9 cellular contexts compared by ENCODE assay signal in the genomic region with DNA sequence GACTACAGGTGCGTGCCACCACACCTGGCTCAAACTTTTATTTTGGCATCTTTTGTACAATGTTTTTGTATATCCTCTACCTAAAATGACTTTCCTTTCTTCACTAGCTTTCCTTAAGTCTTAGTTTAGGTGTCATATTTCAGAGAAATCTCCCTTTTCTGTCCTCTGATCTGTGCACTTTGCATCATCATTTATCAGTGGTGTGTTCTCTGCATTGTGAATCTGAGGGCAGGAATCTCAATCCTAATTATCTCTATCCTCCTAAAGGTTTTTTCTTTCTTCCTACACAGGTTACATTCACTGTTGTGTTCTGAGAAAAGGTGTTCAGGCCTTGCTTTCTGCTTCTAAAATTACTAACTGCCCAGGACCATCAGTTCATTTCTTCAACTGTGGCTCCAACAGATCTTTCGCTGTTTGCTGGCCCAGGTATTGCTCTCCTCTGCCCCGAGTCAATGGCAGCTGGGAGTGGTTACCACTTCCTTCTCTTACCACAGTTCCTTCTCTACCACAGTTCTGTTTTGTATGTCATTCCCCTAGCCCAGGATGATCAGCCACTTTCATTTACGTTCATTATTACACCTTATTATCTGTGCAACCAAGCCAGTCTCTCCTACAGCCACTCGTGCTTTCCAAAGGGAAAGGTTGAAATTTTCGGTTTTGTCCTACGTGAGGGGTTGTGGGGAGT. TPM values are rescaled to one million over a fixed set of nuclear protein-coding genes. Genes with fewer than 3 reads are reported as not detected.
DNase-seq lines count a peak whose midpoint lies in the region; ATAC-seq and TF ChIP-seq lines count a peak whose summit lies in the region.
"Had no signal": no experiment of that assay in that cellular context is flagged by ENCODE, and none has a peak within 500 bp of the region (broad histone marks: within the 10 kb centered on the region; RNA-seq: fewer than 3 reads in every experiment).

No MANE protein-coding gene starts in this region.

- H3K36me3 ChIP-seq in lower lobe of right lung: no peaks in the 10 kb centered on the region
- H3K36me3 ChIP-seq: thoracic aorta had no signal

- peaks cover 7% of the 10 kb centered on the region for H3K36me3 Mint-ChIP-seq in WTC11

- peak overlapping the region; percentile 76; the same call in 1 of the 2 replicates for H3K27ac Mint-ChIP-seq in WTC11

- peak; percentile 46 for DNase-seq in activated gamma-delta T cell treated with Interleukin-2 at 50 U/mL for 16 hours
- no peak for DNase-seq in activated gamma-delta T cell (lab: John Stamatoyannopoulos, UW)
- no peak for DNase-seq in WTC11 (ENCODE audit: low spot score)
- DNase-seq in lower lobe of right lung: no peak
- DNase-seq in occipital lobe (lab: John Stamatoyannopoulos, UW): no peak
- DNase-seq in NCI-H1694 (lab: John Stamatoyannopoulos, UW): no peak
- DNase-seq in midbrain (lab: John Stamatoyannopoulos, UW): no peak

- peaks cover 4% of the 10 kb centered on the region; the same call in 1 of the 2 replicates for H3K9me3 Mint-ChIP-seq in WTC11

- H3K27ac ChIP-seq in lower lobe of right lung: no peak overlapping the region
- H3K27ac ChIP-seq: thoracic aorta had no signal

- intact Hi-C loops in lower lobe of right lung (cut with DNase I): no loop called here

- no peak overlapping the region for H3K4me3 ChIP-seq in lower lobe of right lung
- H3K4me3 ChIP-seq: thoracic aorta had no signal

- H3K27me3 ChIP-seq in lower lobe of right lung (ENCODE audit: low read depth): no peaks in the 10 kb centered on the region

- CTCF ChIA-PET in WTC11 (lab: Charles Lee): no interaction called here

- POLR2A ChIA-PET in WTC11 (lab: Charles Lee): no interaction called here

- ATAC-seq in HG03159 (IDR thresholded peaks at IDR 0.05; ENCODE audit: unreplicated experiment) (peak; percentile 95), WTC11 (no peak), lower lobe of right lung (peak; percentile 72 to 76)

- no peaks in the 10 kb centered on the region for H3K9me3 ChIP-seq in lower lobe of right lung
- H3K9me3 ChIP-seq: thoracic aorta had no signal

- peaks cover 66% of the 10 kb centered on the region for H3K4me1 ChIP-seq in lower lobe of right lung

- H3K27me3 Mint-ChIP-seq in WTC11 (ENCODE audit: low read depth): no peaks in the 10 kb centered on the region

- peaks cover 54% of the 10 kb centered on the region for H3K4me1 Mint-ChIP-seq in WTC11

- no peak overlapping the region for H3K4me3 Mint-ChIP-seq in WTC11

- TF ChIP-seq CTCF in WTC11 (IDR thresholded peaks at IDR 0.05) (no peak), lower lobe of right lung (IDR thresholded peaks at IDR 0.05) (no peak)

TF ChIP-seq in WTC11, 78 proteins besides CTCF, POLR2A, EP300 and RAD21:
- TF ChIP-seq FOXP1 (CRISPR knock-in tag; IDR thresholded peaks at IDR 0.05; ENCODE audit: borderline replicate concordance) (no peak), ZNF138 (CRISPR knock-in tag; conservative IDR thresholded peaks at IDR 0.05) (no peak), NR2C2 (CRISPR knock-in tag; IDR thresholded peaks at IDR 0.05) (no peak), IRF2 (CRISPR knock-in tag; IDR thresholded peaks at IDR 0.05; ENCODE audit: borderline replicate concordance, low read depth) (no peak), USF1 (CRISPR knock-in tag; IDR thresholded peaks at IDR 0.05) (no peak), JUN (CRISPR knock-in tag; IDR thresholded peaks at IDR 0.05) (no peak), TP53 (CRISPR knock-in tag; IDR thresholded peaks at IDR 0.05) (no peak), NFE2L1 (CRISPR knock-in tag; IDR thresholded peaks at IDR 0.05) (no peak), ZSCAN18 (CRISPR knock-in tag; IDR thresholded peaks at IDR 0.05) (no peak), GRHL2 (CRISPR knock-in tag; IDR thresholded peaks at IDR 0.05; ENCODE audit: insufficient replicate concordance, severe bottlenecking) (no peak)
- TF ChIP-seq, protein P1, sequence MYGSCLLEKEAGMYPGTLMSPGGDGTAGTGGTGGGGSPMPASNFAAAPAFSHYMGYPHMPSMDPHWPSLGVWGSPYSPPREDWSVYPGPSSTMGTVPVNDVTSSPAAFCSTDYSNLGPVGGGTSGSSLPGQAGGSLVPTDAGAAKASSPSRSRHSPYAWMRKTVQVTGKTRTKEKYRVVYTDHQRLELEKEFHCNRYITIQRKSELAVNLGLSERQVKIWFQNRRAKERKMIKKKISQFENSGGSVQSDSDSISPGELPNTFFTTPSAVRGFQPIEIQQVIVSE (CRISPR knock-in tag; IDR thresholded peaks at IDR 0.05; ENCODE audit: borderline replicate concordance): no peak
- TF ChIP-seq, protein P2, sequence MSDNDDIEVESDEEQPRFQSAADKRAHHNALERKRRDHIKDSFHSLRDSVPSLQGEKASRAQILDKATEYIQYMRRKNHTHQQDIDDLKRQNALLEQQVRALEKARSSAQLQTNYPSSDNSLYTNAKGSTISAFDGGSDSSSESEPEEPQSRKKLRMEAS (CRISPR knock-in tag; IDR thresholded peaks at IDR 0.05): no peak
TF ChIP-seq in WTC11: peak in this region for 0.

RNA-seq across cellular contexts. Expression of gene TGFBR1, which starts 14.0 kb away (rescaled TPM):
- total RNA-seq in WTC11 (2021): 39.0 to 44.6 TPM (median 42.4 TPM) in 3 replicates
- 78.8 TPM for total RNA-seq in lower lobe of right lung
- 109 TPM for total RNA-seq in occipital lobe
